8 cellular contexts compared by ENCODE assay signal in genomic region chr6:32190054-32190945, GRCh38. TPM values are rescaled to one million over a fixed set of nuclear protein-coding genes. Genes with fewer than 3 reads are reported as not detected.
A peak's percentile ranks its signal among the peaks of the same experiment; 100 is the strongest.
DNase-seq lines count a peak whose midpoint lies in the region; ATAC-seq, FAIRE-seq and TF ChIP-seq lines count a peak whose summit lies in the region.

Gene PBX2, minus strand, starts transcription at chr6:32190202. Its CDS starts 287 bp downstream, at chr6:32189915.

- H2AFZ ChIP-seq in mammary epithelial cell (ENCODE audit: low read depth, low read length): peak within 1 kb of the TSS; percentile 52

- no peaks in the 10 kb centered on the region for H4K20me1 ChIP-seq in mammary epithelial cell (ENCODE audit: insufficient read depth, low read length)

- peaks cover 17% of the 10 kb centered on the region for H3K4me1 ChIP-seq in mammary epithelial cell (ENCODE audit: insufficient read depth, low read length)
- H3K4me1 ChIP-seq in small intestine (ENCODE audit: control insufficient read depth in 2 of 2, insufficient read depth in 1 of 2, low read depth in 1 of 2, low read length in 1 of 2): peaks cover 10 to 12% of the 10 kb centered on the region in 2 donors

- H3K36me3 ChIP-seq in mammary epithelial cell (ENCODE audit: insufficient read depth, low read length) (no peaks in the 10 kb centered on the region), small intestine (ENCODE audit: control insufficient read depth in 2 of 2, insufficient read depth in 2 of 2, low read length in 2 of 2) (peaks cover 0 to 5% of the 10 kb centered on the region in 2 donors)

- no peak for FAIRE-seq in small intestine (lab: Jason Lieb, UNC)

- DNase-seq in GM13976 (ENCODE audit: low spot score): peak; percentile 89
- DNase-seq in NCI-H2227 (lab: John Stamatoyannopoulos, UW; ENCODE audit: unreplicated experiment): peak; percentile 78
- DNase-seq in mammary epithelial cell: peak; percentile 82
- DNase-seq in iPS-NIHi11 (ENCODE audit: low spot score): peak; percentile 75
- DNase-seq in small intestine: peak; percentile 91

- CTCF ChIA-PET in mammary epithelial cell (lab: Charles Lee; ENCODE audit: low non-redundant PET): interaction anchor here (0.6 kb wide), 1 partner anchor 42 kb away, joined by 4 read pairs; no protein-coding TSS in a partner anchor

- H3K79me2 ChIP-seq in mammary epithelial cell (ENCODE audit: insufficient read depth, low read length): peaks cover 23% of the 10 kb centered on the region

- H3K4me3 ChIP-seq in WI38 (ENCODE audit: low read depth, low read length) (peak within 1 kb of the TSS; percentile 81), mammary epithelial cell (replicated peaks in 1 of 3; ENCODE audit: insufficient read depth in 1 of 3, low read depth in 2 of 3, low read length in 3 of 3) (peak within 1 kb of the TSS; percentile 55 to 63 (median 59)), small intestine (ENCODE audit: low read depth in 1 of 2, low read length in 2 of 2) (peak within 1 kb of the TSS; percentile 76 to 83)

- H3K9ac ChIP-seq in mammary epithelial cell (ENCODE audit: insufficient read depth, low read length): peak within 1 kb of the TSS; percentile 59

- BruUV-seq in mammary epithelial cell (replicated peaks; lab: Mats Ljungman, UMichigan): TSS peak; percentile 89

- no peaks in the 10 kb centered on the region for H3K9me3 ChIP-seq in mammary epithelial cell (replicated peaks; ENCODE audit: insufficient read depth, low read length)
- H3K9me3 ChIP-seq in small intestine (ENCODE audit: control insufficient read depth, low read depth): no peaks in the 10 kb centered on the region

- H3K27ac ChIP-seq in mammary epithelial cell (ENCODE audit: insufficient read depth, low read depth, low read length): peak within 1 kb of the TSS; percentile 58
- H3K27ac ChIP-seq in small intestine (ENCODE audit: low read depth in 1 of 2, low read length in 1 of 2): peak within 1 kb of the TSS; percentile 76 to 94

- ATAC-seq in HG03025 (IDR thresholded peaks at IDR 0.05; ENCODE audit: low FRiP score, unreplicated experiment) (peak; percentile 45), GM18858 (IDR thresholded peaks at IDR 0.05; ENCODE audit: unreplicated experiment) (no peak)

- dilution Hi-C loops in mammary epithelial cell (cut with HindIII; ENCODE audit: low sequenced_read_pairs): no loop called here

- intact Hi-C loops in mammary epithelial cell (cut with micrococcal nuclease): loop anchor here (1.0 to 10.0 kb wide), 2 partner anchors 13 to 455 kb away; partner anchors contain the start of gene CLIC1

- TF ChIP-seq CTCF in GM13976 (IDR thresholded peaks at IDR 0.05; ENCODE audit: borderline replicate concordance, control extremely low read depth, extremely low read depth, insufficient read depth, missing control alignments): peak; percentile 5
- no peak for TF ChIP-seq CTCF in WI38 (IDR thresholded peaks at IDR 0.05; ENCODE audit: low read depth, low read length)
- TF ChIP-seq CTCF in mammary epithelial cell (conservative IDR thresholded peaks at IDR 0.05 in 1 of 2, IDR thresholded peaks at IDR 0.05 in 1 of 2; ENCODE audit: extremely low read depth in 1 of 2, insufficient read depth in 1 of 2, low read depth in 1 of 2, low read length in 2 of 2): no peak

- 27% methylated on average over 3 of the region's 25 CpGs for WGBS in mammary epithelial cell (ENCODE audit: low coverage, missing lambda C conversion rate)
- WGBS in small intestine, 3 donors: 4 to 5% (median 5%) methylated on average over 22 to 25 of the region's 25 CpGs

- H3K27me3 ChIP-seq in mammary epithelial cell (ENCODE audit: insufficient read depth, low read length): no peaks in the 10 kb centered on the region
- H3K27me3 ChIP-seq in small intestine (ENCODE audit: control insufficient read depth in 2 of 2, insufficient read depth in 2 of 2, low read length in 2 of 2): no peaks in the 10 kb centered on the region

- in situ Hi-C loops in GM13976 (cut with MboI; ENCODE audit: low sequenced_read_pairs, unreplicated experiment) (no loop called here), mammary epithelial cell (cut with MboI; ENCODE audit: low sequenced_read_pairs in 2 of 2) (no loop called here)

- H3K4me2 ChIP-seq in mammary epithelial cell (ENCODE audit: insufficient read depth, low read depth, low read length): peak within 1 kb of the TSS; percentile 84

RNA-seq across cellular contexts. Expression of gene PBX2, which starts in this region (rescaled TPM):
- 10 to 100 TPM; 28.5 to 59.1 TPM for total RNA-seq in mammary epithelial cell
- polyA plus RNA-seq in mammary epithelial cell (39.1 TPM), small intestine (10 to 100 TPM; 17.6 to 39.5 (median 20.4) TPM)
- 30.7 TPM for polyA minus RNA-seq in mammary epithelial cell
